ENCODE assay signal across 10 cellular contexts in the genomic region with DNA sequence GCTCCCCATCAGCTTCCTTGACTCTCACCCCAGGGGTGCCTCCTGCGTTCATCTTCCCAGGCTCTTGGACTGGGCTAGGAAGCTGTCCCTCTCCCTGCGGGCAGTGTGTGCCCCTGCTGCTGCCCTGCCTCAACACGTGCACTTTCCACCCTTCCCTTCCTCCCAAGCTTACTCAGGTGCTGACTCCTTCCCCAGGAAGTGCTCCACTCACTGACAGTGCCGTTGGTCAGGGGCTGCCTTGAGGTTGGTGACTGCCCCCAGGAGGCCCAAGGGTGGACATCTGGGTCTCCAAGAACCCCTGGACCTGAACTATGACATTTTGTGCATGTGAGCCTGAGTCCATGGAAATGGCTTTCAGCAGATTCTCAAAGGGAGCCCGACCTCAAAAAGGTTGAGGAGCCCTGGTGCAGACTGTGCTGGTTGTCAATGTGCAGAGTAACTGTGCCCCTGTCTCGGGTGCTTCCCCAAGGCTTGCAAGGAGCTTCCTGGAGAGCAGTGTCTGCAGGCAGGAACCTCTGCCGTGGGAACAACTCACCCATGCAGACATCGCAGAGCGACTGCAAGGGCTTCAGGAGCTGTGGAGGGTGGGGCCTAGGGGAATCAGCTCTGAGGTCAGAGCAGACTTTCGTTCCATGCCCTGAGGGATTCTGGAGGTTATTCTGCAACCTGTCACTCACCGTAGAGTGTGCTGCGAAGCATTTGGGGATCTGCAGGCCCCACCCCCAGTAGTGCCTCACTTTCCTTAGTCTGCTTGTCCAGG.
A peak's percentile ranks its signal among the peaks of the same experiment; 100 is the strongest.
DNase-seq lines count a peak whose midpoint lies in the region; ATAC-seq and TF ChIP-seq lines count a peak whose summit lies in the region.
"Had no signal": no experiment of that assay in that cellular context is flagged by ENCODE, and none has a peak within 500 bp of the region (broad histone marks: within the 10 kb centered on the region; RNA-seq: fewer than 3 reads in every experiment).

No MANE protein-coding gene starts in this region.

- no peak overlapping the region for H3K4me3 ChIP-seq in ACC112 (ENCODE audit: low read depth, low read length)
- H3K4me3 ChIP-seq in esophagus muscularis mucosa, result no peak overlapping the region
- H3K4me3 ChIP-seq in psoas muscle, result no peak overlapping the region

- H3K27me3 ChIP-seq in ACC112 (ENCODE audit: insufficient read depth, low read length) (no peaks in the 10 kb centered on the region), esophagus muscularis mucosa (no peaks in the 10 kb centered on the region), psoas muscle (ENCODE audit: insufficient read depth in 3 of 3, low read length in 2 of 3) (no peaks in the 10 kb centered on the region)

- intact Hi-C loops in esophagus muscularis mucosa (cut with DNase I), result no loop called here
- intact Hi-C loops in psoas muscle (cut with DNase I), result no loop called here

- no peak overlapping the region for H3K4me3 Mint-ChIP-seq in IgD-negative memory B cell
- H3K4me3 Mint-ChIP-seq in stimulated activated naive B cell treated with anti-CD40 and anti-IgM and Interleukin-4, amounts not matched to agents 10 μg/mL and 1 μg/mL and 100 μg/mL, for 72 hours, result peak overlapping the region in 1 of 2 donors; percentile 21
- H3K4me3 Mint-ChIP-seq: natural killer cell had no signal

- peak overlapping the region; percentile 93 for H3K27ac ChIP-seq in ACC112 (ENCODE audit: low read depth, low read length)
- H3K27ac ChIP-seq in esophagus muscularis mucosa (replicated peaks in 1 of 4), result peak overlapping the region; percentile 84 to 97 (median 92)
- H3K27ac ChIP-seq in psoas muscle, result peak overlapping the region; percentile 93

- no peaks in the 10 kb centered on the region for H3K27me3 Mint-ChIP-seq in IgD-negative memory B cell
- H3K27me3 Mint-ChIP-seq in stimulated activated naive B cell treated with anti-CD40 and anti-IgM and Interleukin-4, amounts not matched to agents 10 μg/mL and 1 μg/mL and 100 μg/mL, for 72 hours, result no peaks in the 10 kb centered on the region

- no peak for TF ChIP-seq POLR2A in esophagus muscularis mucosa (IDR thresholded peaks at IDR 0.05; ENCODE audit: low read depth)

- H3K4me1 ChIP-seq in ACC112 (ENCODE audit: control insufficient read depth, insufficient read depth, low read length, unreplicated experiment) (peaks cover 48% of the 10 kb centered on the region), esophagus muscularis mucosa (peaks cover 86 to 100% (median 100%) of the 10 kb centered on the region in 4 donors), psoas muscle (peaks cover 72% of the 10 kb centered on the region)

- no peak overlapping the region for H2AFZ ChIP-seq in ACC112 (ENCODE audit: low read length, unreplicated experiment)

- H3K9me3 Mint-ChIP-seq in IgD-negative memory B cell, result no peaks in the 10 kb centered on the region
- no peaks in the 10 kb centered on the region for H3K9me3 Mint-ChIP-seq in stimulated activated naive B cell treated with anti-CD40 and anti-IgM and Interleukin-4, amounts not matched to agents 10 μg/mL and 1 μg/mL and 100 μg/mL, for 72 hours
- H3K9me3 Mint-ChIP-seq: natural killer cell had no signal

- H3K36me3 Mint-ChIP-seq in IgD-negative memory B cell, result no peaks in the 10 kb centered on the region
- peaks cover 51 to 70% of the 10 kb centered on the region in 2 donors for H3K36me3 Mint-ChIP-seq in stimulated activated naive B cell treated with anti-CD40 and anti-IgM and Interleukin-4, amounts not matched to agents 10 μg/mL and 1 μg/mL and 100 μg/mL, for 72 hours
- H3K36me3 Mint-ChIP-seq: natural killer cell had no signal

- H3K27ac Mint-ChIP-seq in IgD-negative memory B cell, result peak overlapping the region; percentile 54 to 83 (median 59)
- H3K27ac Mint-ChIP-seq in stimulated activated naive B cell treated with anti-CD40 and anti-IgM and Interleukin-4, amounts not matched to agents 10 μg/mL and 1 μg/mL and 100 μg/mL, for 72 hours, result no peak overlapping the region
- H3K27ac Mint-ChIP-seq: natural killer cell had no signal

- 64% methylated on average over 8 of the region's 12 CpGs for WGBS in esophagus muscularis mucosa
- 69 to 74% (median 69%) methylated on average over 12 of the region's 12 CpGs for WGBS in psoas muscle, 3 donors

- no peak for TF ChIP-seq CTCF in esophagus muscularis mucosa (IDR thresholded peaks at IDR 0.05)
- no peak for TF ChIP-seq CTCF in psoas muscle (IDR thresholded peaks at IDR 0.05)

- no peaks in the 10 kb centered on the region for H3K9me3 ChIP-seq in esophagus muscularis mucosa
- no peaks in the 10 kb centered on the region for H3K9me3 ChIP-seq in psoas muscle

- no peak for TF ChIP-seq EP300 in esophagus muscularis mucosa (IDR thresholded peaks at IDR 0.05)

- H3K36me3 ChIP-seq in ACC112 (ENCODE audit: insufficient read depth, low read length), result peaks cover 12% of the 10 kb centered on the region; the same call in 1 of the 2 replicates
- peaks cover 12 to 34% (median 27%) of the 10 kb centered on the region in 4 donors for H3K36me3 ChIP-seq in esophagus muscularis mucosa
- peaks cover 0 to 16% of the 10 kb centered on the region in 2 donors for H3K36me3 ChIP-seq in psoas muscle (ENCODE audit: insufficient read depth in 1 of 2, low read depth in 1 of 2)

- H3K4me1 Mint-ChIP-seq in IgD-negative memory B cell, result peaks cover 27 to 32% (median 31%) of the 10 kb centered on the region in 3 donors
- peaks cover 36 to 44% of the 10 kb centered on the region in 2 donors for H3K4me1 Mint-ChIP-seq in stimulated activated naive B cell treated with anti-CD40 and anti-IgM and Interleukin-4, amounts not matched to agents 10 μg/mL and 1 μg/mL and 100 μg/mL, for 72 hours

- no peak for DNase-seq in esophagus muscularis mucosa (ENCODE audit: extremely low spot score)
- no peak for DNase-seq in psoas muscle
- DNase-seq in KG1 (lab: John Stamatoyannopoulos, UW), result no peak
- no peak for DNase-seq in stimulated activated naive B cell treated with anti-CD40 and anti-IgM and Interleukin-4, amounts not matched to agents 10 μg/mL and 1 μg/mL and 100 μg/mL, for 72 hours
- DNase-seq: natural killer cell; stimulated activated CD4-positive, alpha-beta T cell treated with anti-CD3 and anti-CD28 coated beads, Interleukin-1b, Interleukin-23, amount 100 ng/mL, for 48 hours had no signal

- ATAC-seq in psoas muscle, result no peak
- ATAC-seq in GM18517 (IDR thresholded peaks at IDR 0.05; ENCODE audit: unreplicated experiment), result no peak
- no peak for ATAC-seq in stimulated activated naive B cell treated with anti-CD40 and anti-IgM and Interleukin-4, amounts not matched to agents 10 μg/mL and 1 μg/mL and 100 μg/mL, for 72 hours (replicated peaks)
- no peak for ATAC-seq in GM21447 (IDR thresholded peaks at IDR 0.05; ENCODE audit: unreplicated experiment)
- ATAC-seq: natural killer cell had no signal

- peaks cover 4% of the 10 kb centered on the region for H3K79me2 ChIP-seq in ACC112 (ENCODE audit: control insufficient read depth, insufficient read depth, low read length, unreplicated experiment)
